In genomic region chr15:89551502-89551901, GRCh38 we compare ENCODE assay signal across 12 cellular contexts. TPM values are rescaled to one million over a fixed set of nuclear protein-coding genes. Genes with fewer than 3 reads are reported as not detected.
DNase-seq lines count a peak whose midpoint lies in the region; ATAC-seq and TF ChIP-seq lines count a peak whose summit lies in the region.
"Had no signal": no experiment of that assay in that cellular context is flagged by ENCODE, and none has a peak within 500 bp of the region (broad histone marks: within the 10 kb centered on the region; RNA-seq: fewer than 3 reads in every experiment).

No MANE protein-coding gene starts in this region.

- intact Hi-C loops in mammary epithelial cell (cut with micrococcal nuclease) (no loop called here), breast epithelium (cut with DNase I; ENCODE audit: low total_unique reads) (no loop called here), upper lobe of right lung (cut with DNase I) (no loop called here), stomach (cut with DNase I; ENCODE audit: low total_unique reads) (no loop called here)

- no peaks in the 10 kb centered on the region for H4K20me1 ChIP-seq in mammary epithelial cell (ENCODE audit: insufficient read depth, low read length)
- no peaks in the 10 kb centered on the region for H4K20me1 ChIP-seq in MM.1S (ENCODE audit: insufficient read depth, low read length)

- H3K27me3 ChIP-seq in mammary epithelial cell (ENCODE audit: insufficient read depth, low read length) = no peaks in the 10 kb centered on the region
- no peaks in the 10 kb centered on the region for H3K27me3 ChIP-seq in breast epithelium
- peaks cover 6% of the 10 kb centered on the region for H3K27me3 ChIP-seq in upper lobe of right lung
- peaks cover 0 to 32% (median 4%) of the 10 kb centered on the region in 3 donors for H3K27me3 ChIP-seq in stomach
- no peaks in the 10 kb centered on the region for H3K27me3 ChIP-seq in MM.1S (replicated peaks; ENCODE audit: insufficient read depth, low read length)

- dilution Hi-C loops in mammary epithelial cell (cut with HindIII; ENCODE audit: low sequenced_read_pairs) = no loop called here

- no peaks in the 10 kb centered on the region for H3K9me3 ChIP-seq in mammary epithelial cell (replicated peaks; ENCODE audit: insufficient read depth, low read length)
- H3K9me3 ChIP-seq in breast epithelium = no peaks in the 10 kb centered on the region
- no peaks in the 10 kb centered on the region for H3K9me3 ChIP-seq in SK-N-MC (ENCODE audit: low read depth, low read length)
- no peaks in the 10 kb centered on the region for H3K9me3 ChIP-seq in upper lobe of right lung
- H3K9me3 ChIP-seq in stomach = peaks cover 0 to 9% (median 3%) of the 10 kb centered on the region in 4 donors
- no peaks in the 10 kb centered on the region for H3K9me3 ChIP-seq in MM.1S (replicated peaks; ENCODE audit: insufficient read depth, low read length)

- in situ Hi-C loops in mammary epithelial cell (cut with MboI; ENCODE audit: low sequenced_read_pairs in 2 of 2) = loop anchor here (10.0 to 25.0 kb wide), 2 partner anchors 57 to 114 kb away; partner anchors contain the start of gene RHCG (in 2 of the 2)

- peaks cover 4% of the 10 kb centered on the region for H3K4me1 ChIP-seq in mammary epithelial cell (ENCODE audit: insufficient read depth, low read length)
- H3K4me1 ChIP-seq in breast epithelium = no peaks in the 10 kb centered on the region
- H3K4me1 ChIP-seq in upper lobe of right lung = no peaks in the 10 kb centered on the region
- H3K4me1 ChIP-seq in stomach = no peaks in the 10 kb centered on the region
- H3K4me1 ChIP-seq in MM.1S (ENCODE audit: low read length) = 0 out of 2 replicates have a peak, but pooled peaks cover 4% of the 10 kb centered on the region

- TF ChIP-seq POLR2A in breast epithelium (IDR thresholded peaks at IDR 0.05) (no peak), stomach (IDR thresholded peaks at IDR 0.05) (no peak)

- H3K4me2 ChIP-seq in mammary epithelial cell (ENCODE audit: insufficient read depth, low read depth, low read length) = no peak overlapping the region
- H3K4me2 ChIP-seq in MM.1S (ENCODE audit: low read depth, low read length) = no peak overlapping the region

- no peaks in the 10 kb centered on the region for H3K36me3 ChIP-seq in mammary epithelial cell (ENCODE audit: insufficient read depth, low read length)
- no peaks in the 10 kb centered on the region for H3K36me3 ChIP-seq in breast epithelium
- H3K36me3 ChIP-seq in SK-N-MC (ENCODE audit: insufficient read depth, low read length) = no peaks in the 10 kb centered on the region
- no peaks in the 10 kb centered on the region for H3K36me3 ChIP-seq in upper lobe of right lung
- no peaks in the 10 kb centered on the region for H3K36me3 ChIP-seq in stomach
- no peaks in the 10 kb centered on the region for H3K36me3 ChIP-seq in MM.1S (replicated peaks; ENCODE audit: insufficient read depth, low read length)

- H3F3A ChIP-seq in MM.1S (ENCODE audit: insufficient read depth, low read length) = no peaks in the 10 kb centered on the region

- TF ChIP-seq EP300 in stomach (IDR thresholded peaks at IDR 0.05) = no peak

- CTCF ChIA-PET in mammary epithelial cell (lab: Charles Lee; ENCODE audit: low non-redundant PET) = no interaction called here

- H2AFZ ChIP-seq in mammary epithelial cell (ENCODE audit: low read depth, low read length) = peak overlapping the region; percentile 56
- no peak overlapping the region for H2AFZ ChIP-seq in MM.1S (ENCODE audit: low read length)

- H3K4me3 ChIP-seq in mammary epithelial cell (replicated peaks in 1 of 3; ENCODE audit: insufficient read depth in 1 of 3, low read depth in 2 of 3, low read length in 3 of 3) (no peak overlapping the region), breast epithelium (no peak overlapping the region), SK-N-MC (no peak overlapping the region), upper lobe of right lung (no peak overlapping the region), stomach (no peak overlapping the region), MM.1S (ENCODE audit: low read length) (no peak overlapping the region)

- H3K79me2 ChIP-seq in mammary epithelial cell (ENCODE audit: insufficient read depth, low read length) = no peaks in the 10 kb centered on the region
- no peaks in the 10 kb centered on the region for H3K79me2 ChIP-seq in MM.1S (ENCODE audit: low read length)

- TF ChIP-seq CTCF in mammary epithelial cell (conservative IDR thresholded peaks at IDR 0.05 in 1 of 2, IDR thresholded peaks at IDR 0.05 in 1 of 2; ENCODE audit: extremely low read depth in 1 of 2, insufficient read depth in 1 of 2, low read depth in 1 of 2, low read length in 2 of 2) (no peak), breast epithelium (IDR thresholded peaks at IDR 0.05) (no peak), upper lobe of right lung (IDR thresholded peaks at IDR 0.05) (no peak), stomach (IDR thresholded peaks at IDR 0.05) (no peak), MM.1S (IDR thresholded peaks at IDR 0.05; ENCODE audit: low read length) (no peak)

- BruUV-seq in mammary epithelial cell (replicated peaks; lab: Mats Ljungman, UMichigan) = no TSS peak

- no peak overlapping the region for H3K9ac ChIP-seq in mammary epithelial cell (ENCODE audit: insufficient read depth, low read length)
- no peak overlapping the region for H3K9ac ChIP-seq in SK-N-MC (ENCODE audit: insufficient read length)
- H3K9ac ChIP-seq in MM.1S (ENCODE audit: low read length) = no peak overlapping the region

- H3K27ac ChIP-seq in mammary epithelial cell (ENCODE audit: insufficient read depth, low read depth, low read length) (no peak overlapping the region), breast epithelium (no peak overlapping the region), SK-N-MC (0 out of 2 replicates have a peak overlapping the region, but pooled peaks have one; percentile 2), upper lobe of right lung (no peak overlapping the region), stomach (no peak overlapping the region), MM.1S (ENCODE audit: low read length) (no peak overlapping the region)
- H3K27ac ChIP-seq: RWPE1 had no signal

- peak; percentile 54 for ATAC-seq in HG03097 (IDR thresholded peaks at IDR 0.05; ENCODE audit: low FRiP score, unreplicated experiment)
- ATAC-seq in upper lobe of right lung = peak; percentile 54
- no peak for ATAC-seq in SK-N-SH treated with all-trans-retinoic acid at 6 μM for 48 hours

- 59% methylated on average over 2 of the region's 3 CpGs for WGBS in mammary epithelial cell (ENCODE audit: low coverage, missing lambda C conversion rate)
- 32 to 64% (median 48%) methylated on average over 3 of the region's 3 CpGs for WGBS in stomach, 5 donors

- peak; percentile 71 for DNase-seq in mammary epithelial cell
- DNase-seq in breast epithelium (ENCODE audit: low spot score in 2 of 2) = no peak
- no peak for DNase-seq in SK-N-MC (ENCODE audit: low read depth, low spot score)
- no peak for DNase-seq in upper lobe of right lung
- DNase-seq in stomach = no peak
- no peak for DNase-seq in MM.1S
- DNase-seq: activated CD4-positive, alpha-beta memory T cell treated with anti-CD3 and anti-CD28 coated beads for 36 hours; NCI-H1048; stimulated activated naive CD4-positive, alpha-beta T cell had no signal

- no peaks in the 10 kb centered on the region for H3K9me2 ChIP-seq in MM.1S (replicated peaks; ENCODE audit: insufficient read depth, low read length)

TF ChIP-seq in SK-N-SH treated with all-trans-retinoic acid at 6 μM for 48 hours, 23 proteins besides CTCF, POLR2A, EP300 and RAD21 (continues in another document):
- TF ChIP-seq TOX (CRISPR knock-in tag; IDR thresholded peaks at IDR 0.05; ENCODE audit: borderline replicate concordance) = no peak
- no peak for TF ChIP-seq ARNTL (CRISPR knock-in tag; IDR thresholded peaks at IDR 0.05; ENCODE audit: borderline replicate concordance, low read depth)
- TF ChIP-seq CREB5 (CRISPR knock-in tag; IDR thresholded peaks at IDR 0.05; ENCODE audit: low read depth) = no peak
- TF ChIP-seq ZC3H10 (CRISPR knock-in tag; IDR thresholded peaks at IDR 0.05) = no peak
- TF ChIP-seq CSRNP3 (CRISPR knock-in tag; IDR thresholded peaks at IDR 0.05) = no peak
- TF ChIP-seq ZNF8 (CRISPR knock-in tag; IDR thresholded peaks at IDR 0.05) = no peak
- no peak for TF ChIP-seq ZNF70 (CRISPR knock-in tag; IDR thresholded peaks at IDR 0.05)

RNA-seq across cellular contexts. Expression of gene TICRR, which starts 23.8 kb away (rescaled TPM):
- total RNA-seq in mammary epithelial cell (10 to 100 TPM in 1 of 2 donors, under 1 TPM in 1; 0.67 to 13.7 TPM), breast epithelium (under 1 TPM in 2 of 3 donors, not detected in 1; 0.15 to 0.16 TPM), upper lobe of right lung (0.09 TPM), stomach (1 to 10 TPM in 4 of 5 donors, under 1 TPM in 1; 0.92 to 3.5 (median 1.6) TPM)
- polyA plus RNA-seq in mammary epithelial cell (8.3 TPM), stomach (1 to 10 TPM in 1 of 3 donors, under 1 TPM in 2; 0.15 to 2.8 (median 0.25) TPM)
- 34.1 TPM for polyA minus RNA-seq in mammary epithelial cell

RNA-seq across cellular contexts. Expression of gene RHCG, which starts 55.1 kb away (rescaled TPM):
- total RNA-seq in mammary epithelial cell (1 to 10 TPM in 1 of 2 donors, under 1 TPM in 1; 0.89 to 2.5 TPM), breast epithelium (1 to 10 TPM in 1 of 3 donors, under 1 TPM in 2; 0.16 to 1.5 (median 0.66) TPM), upper lobe of right lung (not detected), stomach (10 to 100 TPM in 1 of 5 donors, 1 to 10 TPM in 1, under 1 TPM in 1, not detected in 2; 0.73 to 15.2 (median 5.7) TPM)
- polyA plus RNA-seq in mammary epithelial cell (1.5 TPM), stomach (1,000 to 10,000 TPM in 1 of 3 donors, 1 to 10 TPM in 1, under 1 TPM in 1; 0.19 to 1,120 (median 3.1) TPM)
- polyA minus RNA-seq in mammary epithelial cell = 3.3 TPM
- total RNA-seq: activated CD4-positive, alpha-beta memory T cell treated with anti-CD3 and anti-CD28 coated beads for 36 hours had no signal
